ENCODE assay signal across 11 cellular contexts in the genomic region with DNA sequence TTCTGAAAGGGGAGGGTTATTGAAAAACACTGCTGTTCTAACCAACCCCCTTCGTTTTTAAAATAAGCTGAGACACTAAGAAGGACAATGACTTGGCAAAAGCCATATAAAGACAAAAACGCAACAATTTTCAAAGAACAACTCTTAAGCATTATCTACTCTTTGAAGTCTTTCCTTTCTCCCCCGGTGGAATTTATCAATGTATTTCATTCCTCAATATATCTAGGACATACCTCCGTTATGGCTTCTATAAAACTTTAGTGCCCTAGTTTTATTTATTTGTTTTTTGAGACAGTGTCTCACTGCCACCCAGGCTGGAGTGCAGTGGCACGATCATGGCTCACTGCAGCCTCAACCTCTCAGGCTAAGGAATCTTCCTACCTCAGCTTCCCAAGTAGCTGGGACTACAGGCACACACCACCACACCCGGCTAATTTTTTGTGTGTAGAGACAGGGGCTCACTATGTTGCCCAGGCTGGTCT. TPM values are rescaled to one million over a fixed set of nuclear protein-coding genes. Genes with fewer than 3 reads are reported as not detected.
A peak's percentile ranks its signal among the peaks of the same experiment; 100 is the strongest.
DNase-seq lines count a peak whose midpoint lies in the region; ATAC-seq, FAIRE-seq and TF ChIP-seq lines count a peak whose summit lies in the region.
"Had no signal": no experiment of that assay in that cellular context is flagged by ENCODE, and none has a peak within 500 bp of the region (broad histone marks: within the 10 kb centered on the region; RNA-seq: fewer than 3 reads in every experiment).

No MANE protein-coding gene starts in this region.

- POLR2A ChIA-PET in A673 (lab: Charles Lee; ENCODE audit: low non-redundant PET), result interaction anchor here (0.5 kb wide), 1 partner anchor 30 kb away, joined by 4 read pairs; no protein-coding TSS in a partner anchor

- no peaks in the 10 kb centered on the region for H3K27me3 ChIP-seq in A673 (replicated peaks; ENCODE audit: insufficient read depth, low read depth, low read length, poor library complexity)
- H3K27me3 ChIP-seq: tibial nerve had no signal

- H3K27ac ChIP-seq in A673 (ENCODE audit: low read depth, low read length, poor library complexity, severe bottlenecking) (peak overlapping the region; percentile 98), coronary artery (no peak overlapping the region)
- H3K27ac ChIP-seq: tibial nerve had no signal

- H3K27ac Mint-ChIP-seq in T-helper 17 cell (peak overlapping the region; percentile 67), glutamatergic neuron (ENCODE audit: unreplicated experiment) (no peak overlapping the region)

- H3K9me3 ChIP-seq in A673 (ENCODE audit: low read depth, low read length, poor library complexity, severe bottlenecking) (no peaks in the 10 kb centered on the region), T-helper 17 cell (ENCODE audit: control insufficient read depth, low read length, poor library complexity, severe bottlenecking) (no peaks in the 10 kb centered on the region)
- H3K9me3 ChIP-seq: Caco-2, tibial nerve had no signal

- H3K4me3 Mint-ChIP-seq in T-helper 17 cell (peak overlapping the region; percentile 43), glutamatergic neuron (ENCODE audit: unreplicated experiment) (peak overlapping the region; percentile 42)

- H3K36me3 Mint-ChIP-seq in T-helper 17 cell (ENCODE audit: low read depth) (peaks cover 2% of the 10 kb centered on the region), glutamatergic neuron (ENCODE audit: unreplicated experiment) (no peaks in the 10 kb centered on the region)

- CTCF ChIA-PET in A673 (lab: Charles Lee), result interaction anchor here (0.5 kb wide), 1 partner anchor 13 kb away, joined by 3 read pairs; no protein-coding TSS in a partner anchor

- peak overlapping the region; percentile 71 for H3K4me3 ChIP-seq in A673 (ENCODE audit: low read depth, low read length, poor library complexity, severe bottlenecking)
- H3K4me3 ChIP-seq in coronary artery, result no peak overlapping the region
- H3K4me3 ChIP-seq: tibial nerve had no signal

- intact Hi-C loops in A673 (cut with micrococcal nuclease; ENCODE audit: unreplicated experiment), result no loop called here

- FAIRE-seq in GM19239 (lab: Jason Lieb, UNC), result no peak

- H3K4me1 Mint-ChIP-seq in T-helper 17 cell, result peaks cover 29% of the 10 kb centered on the region
- H3K4me1 Mint-ChIP-seq in glutamatergic neuron (ENCODE audit: low read depth, unreplicated experiment), result peaks cover 11% of the 10 kb centered on the region

- ATAC-seq in T-helper 17 cell (no peak), HG03039 (IDR thresholded peaks at IDR 0.05; ENCODE audit: unreplicated experiment) (no peak)

- H3K27me3 Mint-ChIP-seq in T-helper 17 cell (no peaks in the 10 kb centered on the region), glutamatergic neuron (ENCODE audit: unreplicated experiment) (peaks cover 2% of the 10 kb centered on the region)

- H3K36me3 ChIP-seq in A673 (ENCODE audit: insufficient read depth, low read length, poor library complexity, severe bottlenecking), result peaks cover 24% of the 10 kb centered on the region

- peaks cover 20% of the 10 kb centered on the region for H3K4me1 ChIP-seq in A673 (ENCODE audit: insufficient read depth, low read length, poor library complexity, severe bottlenecking)
- H3K4me1 ChIP-seq: Caco-2 had no signal

- DNase-seq in A673 (ENCODE audit: low spot score) (peak; percentile 51), ELF-1 (ENCODE audit: low read depth, low spot score) (peak; percentile 11), T-helper 17 cell (no peak), glutamatergic neuron (no peak), coronary artery (ENCODE audit: low spot score) (no peak), midbrain (lab: John Stamatoyannopoulos, UW) (no peak), GM19239 (ENCODE audit: insufficient read length, low spot score) (no peak)
- DNase-seq: activated gamma-delta T cell, Caco-2 had no signal

- no peaks in the 10 kb centered on the region for H3K9me3 Mint-ChIP-seq in glutamatergic neuron (ENCODE audit: unreplicated experiment)

- no TSS peak for BruUV-seq in A673 (replicated peaks; lab: Mats Ljungman, UMichigan)

- TF ChIP-seq CTCF in A673 (conservative IDR thresholded peaks at IDR 0.05; ENCODE audit: low read depth, low read length) (no peak), glutamatergic neuron (IDR thresholded peaks at IDR 0.05; ENCODE audit: partially characterized antibody, unreplicated experiment) (no peak), coronary artery (IDR thresholded peaks at IDR 0.05) (no peak)

RNA-seq across cellular contexts. Expression of a gene that starts 3.2 kb away (rescaled TPM):
- total RNA-seq in A673 (2021) (1,009 and 1,043 TPM in 2 replicates), T-helper 17 cell (100 to 1,000 TPM in 1 of 2 donors, 10 to 100 TPM in 1; 97.9 to 116 TPM), glutamatergic neuron (ENCODE audit: unreplicated experiment) (127 TPM)

Comparison
In these comparisons a context has a peak if more than half of its experiments do, and no peak if none do; other contexts are left out.
1. DNase-seq: peak in A673 (single experiment) and ELF-1 (single experiment); none in T-helper 17 cell (0 of 3), glutamatergic neuron (single experiment), coronary artery (single experiment), midbrain (single experiment) and GM19239 (single experiment).